8 cellular contexts compared by ENCODE assay signal in genomic region chr17:82230627-82231311, GRCh38. TPM values are rescaled to one million over a fixed set of nuclear protein-coding genes. Genes with fewer than 3 reads are reported as not detected.
DNase-seq lines count a peak whose midpoint lies in the region; TF ChIP-seq lines count a peak whose summit lies in the region.

No MANE protein-coding gene starts in this region.

- H3K36me3 Mint-ChIP-seq in activated naive CD8-positive, alpha-beta T cell treated with anti-CD3 and anti-CD28 coated beads for 36 hours = peaks cover 6% of the 10 kb centered on the region

- no peak overlapping the region for H3K27ac Mint-ChIP-seq in activated naive CD8-positive, alpha-beta T cell treated with anti-CD3 and anti-CD28 coated beads for 36 hours

- H3K4me3 ChIP-seq in HFF-Myc (replicated peaks; ENCODE audit: low read depth, low read length) = peak overlapping the region; percentile 81

- intact Hi-C loops in head of caudate nucleus (cut with DNase I) = no loop called here

- H3K4me1 Mint-ChIP-seq in activated naive CD8-positive, alpha-beta T cell treated with anti-CD3 and anti-CD28 coated beads for 36 hours = peaks cover 5% of the 10 kb centered on the region

- DNase-seq in GF-D8 (lab: John Stamatoyannopoulos, UW) (peak; percentile 76), HFF-Myc (ENCODE audit: extremely low read depth, low read depth) (no peak), OCI-M1 (lab: John Stamatoyannopoulos, UW) (peak; percentile 90), head of caudate nucleus (peak in 41 of 42 donors; percentile 29 to 83 (median 71)), nucleus accumbens (lab: John Stamatoyannopoulos, UW) (peak in 32 of 56 donors; percentile 11 to 75 (median 37)), NCI-H2171 (lab: John Stamatoyannopoulos, UW) (no peak), DMS79 treated with DMSO at 0.1 percent for 48 hours (lab: John Stamatoyannopoulos, UW) (no peak)
- peak; percentile 76 for DNase-seq in activated naive CD8-positive, alpha-beta T cell treated with anti-CD3 and anti-CD28 coated beads for 36 hours

- TF ChIP-seq CTCF in HFF-Myc (IDR thresholded peaks at IDR 0.05; ENCODE audit: low read depth, low read length, missing control alignments) = peak; percentile 21

- peak overlapping the region; percentile 87 for H3K4me3 Mint-ChIP-seq in activated naive CD8-positive, alpha-beta T cell treated with anti-CD3 and anti-CD28 coated beads for 36 hours

- no peaks in the 10 kb centered on the region for H3K27me3 Mint-ChIP-seq in activated naive CD8-positive, alpha-beta T cell treated with anti-CD3 and anti-CD28 coated beads for 36 hours

- no peaks in the 10 kb centered on the region for H3K9me3 Mint-ChIP-seq in activated naive CD8-positive, alpha-beta T cell treated with anti-CD3 and anti-CD28 coated beads for 36 hours

RNA-seq across cellular contexts. Expression of gene SLC16A3, which starts 1.9 kb away (rescaled TPM):
- total RNA-seq in activated naive CD8-positive, alpha-beta T cell treated with anti-CD3 and anti-CD28 coated beads for 36 hours = 10 to 100 TPM; 75.8 to 79.3 TPM

RNA-seq across cellular contexts. Expression of gene CCDC57, which starts 18.1 kb away (rescaled TPM):
- 10 to 100 TPM; 59.5 to 65.1 TPM for total RNA-seq in activated naive CD8-positive, alpha-beta T cell treated with anti-CD3 and anti-CD28 coated beads for 36 hours

RNA-seq across cellular contexts. Expression of gene CSNK1D, which starts 42.7 kb away (rescaled TPM):
- total RNA-seq in activated naive CD8-positive, alpha-beta T cell treated with anti-CD3 and anti-CD28 coated beads for 36 hours = 100 to 1,000 TPM; 110 to 115 TPM

Comparison
In these comparisons a context has a peak if more than half of its experiments do, and no peak if none do; other contexts are left out.
1. DNase-seq: peak in GF-D8 (single experiment), OCI-M1 (single experiment), activated naive CD8-positive, alpha-beta T cell treated with anti-CD3 and anti-CD28 coated beads for 36 hours (single experiment), head of caudate nucleus (41 of 42) and nucleus accumbens (32 of 56); none in HFF-Myc (single experiment), NCI-H2171 (single experiment) and DMS79 treated with DMSO at 0.1 percent for 48 hours (single experiment).